ENCODE assay signal across 8 cellular contexts in the genomic region with DNA sequence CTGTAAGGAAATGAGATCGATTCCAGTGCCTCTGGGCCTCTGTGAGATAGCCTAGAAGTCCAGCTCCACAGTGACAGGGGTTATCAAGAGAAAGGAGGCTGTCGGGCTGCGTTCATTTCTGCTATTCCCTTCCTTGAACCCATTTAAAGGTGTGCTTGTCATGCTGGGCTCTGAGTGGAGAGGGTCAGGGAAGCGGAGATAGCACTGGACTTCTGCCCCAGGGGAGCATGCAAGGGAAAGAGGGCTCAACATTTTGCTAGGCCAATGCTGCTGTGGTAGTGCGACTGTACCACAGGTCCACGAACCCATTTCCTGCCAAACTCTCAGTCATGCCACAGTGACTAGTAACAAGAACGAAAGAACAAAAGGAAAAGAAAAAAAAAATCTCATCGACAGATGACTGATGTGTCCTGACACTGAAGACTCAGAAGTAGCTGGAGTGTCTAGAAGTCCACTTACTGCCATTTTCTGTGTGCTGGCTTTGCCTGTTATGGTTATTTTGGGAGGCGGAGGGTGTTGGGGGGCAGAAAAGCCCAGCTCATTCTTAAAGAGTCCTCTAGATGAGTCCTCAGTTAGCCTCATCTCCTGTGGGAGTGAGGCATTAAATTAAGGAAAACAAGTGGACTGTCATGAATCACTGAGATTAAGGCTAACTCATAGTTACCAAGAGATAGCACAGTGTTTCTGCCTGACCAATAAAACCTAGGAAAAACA. TPM values are rescaled to one million over a fixed set of nuclear protein-coding genes. Genes with fewer than 3 reads are reported as not detected.
DNase-seq lines count a peak whose midpoint lies in the region; ATAC-seq and TF ChIP-seq lines count a peak whose summit lies in the region.

No MANE protein-coding gene starts in this region.

- H3K4me3 Mint-ChIP-seq in T-cell = peak overlapping the region; percentile 64 to 66 (median 66)

- peak overlapping the region; percentile 15 to 60 (median 49); a peak in 21 of 22 replicates for H3K4me2 ChIP-seq in BLaER1 treated with 17β-estradiol and CSF1 and Interleukin-3, amounts not matched to agents 10 nM and 100 nM
- H3K4me2 ChIP-seq in smooth muscle cell = peak overlapping the region; percentile 66

- no peak overlapping the region for H3K9ac ChIP-seq in BLaER1 treated with 17β-estradiol and CSF1 and Interleukin-3, amounts not matched to agents 10 nM and 100 nM
- H3K9ac ChIP-seq in smooth muscle cell (ENCODE audit: low read depth) = peak overlapping the region; percentile 11

- H3K79me2 ChIP-seq in smooth muscle cell (ENCODE audit: low read depth) = peaks cover 98% of the 10 kb centered on the region

- in situ Hi-C loops in ACHN (cut with HindIII; ENCODE audit: low pct_ligation_motif_present, low pct_unique_long_range_greater_than_20kb, low sequenced_read_pairs) = no loop called here

- H3F3A ChIP-seq in smooth muscle cell (ENCODE audit: low read depth) = peaks cover 38% of the 10 kb centered on the region

- peaks cover 12 to 44% (median 13%) of the 10 kb centered on the region in 10 experiments for H3K4me1 ChIP-seq in BLaER1 treated with 17β-estradiol and CSF1 and Interleukin-3, amounts not matched to agents 10 nM and 100 nM
- H3K4me1 ChIP-seq in effector memory CD4-positive, alpha-beta T cell (ENCODE audit: control insufficient read depth, insufficient read depth, low read length, poor library complexity, severe bottlenecking) = peaks cover 13% of the 10 kb centered on the region
- H3K4me1 ChIP-seq in smooth muscle cell (ENCODE audit: low read depth) = peaks cover 27% of the 10 kb centered on the region

- peaks cover 0 to 89% (median 0%) of the 10 kb centered on the region in 11 experiments; a peak in 4 of 22 replicates for H4K20me1 ChIP-seq in BLaER1 treated with 17β-estradiol and CSF1 and Interleukin-3, amounts not matched to agents 10 nM and 100 nM
- peaks cover 99% of the 10 kb centered on the region for H4K20me1 ChIP-seq in smooth muscle cell (ENCODE audit: low read depth)

- no peaks in the 10 kb centered on the region for H3K27me3 ChIP-seq in BLaER1 treated with 17β-estradiol and CSF1 and Interleukin-3, amounts not matched to agents 10 nM and 100 nM
- H3K27me3 ChIP-seq in effector memory CD4-positive, alpha-beta T cell (replicated peaks; ENCODE audit: control insufficient read depth, insufficient read depth, low read length, poor library complexity, severe bottlenecking) = no peaks in the 10 kb centered on the region
- no peaks in the 10 kb centered on the region for H3K27me3 ChIP-seq in smooth muscle cell (ENCODE audit: low read depth)

- H3K27ac Mint-ChIP-seq in T-cell = peak overlapping the region; percentile 82 to 92

- no peak overlapping the region for H3K4me3 ChIP-seq in BLaER1 treated with 17β-estradiol and CSF1 and Interleukin-3, amounts not matched to agents 10 nM and 100 nM
- H3K4me3 ChIP-seq in effector memory CD4-positive, alpha-beta T cell (ENCODE audit: insufficient read depth, low read depth, low read length, poor library complexity, severe bottlenecking) = peak overlapping the region; percentile 17
- no peak overlapping the region for H3K4me3 ChIP-seq in smooth muscle cell

- H3K9me3 Mint-ChIP-seq in T-cell = no peaks in the 10 kb centered on the region

- peak in 27 of 34 experiments; percentile 4 to 40 (median 26) for DNase-seq in T-cell
- peak in 2 of 3 donors; percentile 17 to 23 for DNase-seq in effector memory CD4-positive, alpha-beta T cell
- no peak for DNase-seq in smooth muscle cell (lab: John Stamatoyannopoulos, UW; ENCODE audit: unreplicated experiment)
- DNase-seq in ACHN = no peak
- no peak for DNase-seq in nucleus accumbens (lab: John Stamatoyannopoulos, UW)

- H3K36me3 Mint-ChIP-seq in T-cell = peaks cover 36% of the 10 kb centered on the region

- CTCF ChIA-PET in T-cell (lab: Charles Lee) = interaction anchor here in 1 of 2 donors (1.5 kb wide), 1 partner anchor 272 kb away, joined by 4 read pairs; no protein-coding TSS in a partner anchor

- peaks cover 48 to 76% (median 53%) of the 10 kb centered on the region in 3 donors for H3K4me1 Mint-ChIP-seq in T-cell

- WGBS in smooth muscle cell (ENCODE audit: low lambda C conversion rate) = 67% methylated on average over 9 of the region's 9 CpGs

- no peaks in the 10 kb centered on the region for H3K27me3 Mint-ChIP-seq in T-cell

- peaks cover 5 to 25% (median 12%) of the 10 kb centered on the region in 11 experiments; a peak in 14 of 22 replicates for H3K9me3 ChIP-seq in BLaER1 treated with 17β-estradiol and CSF1 and Interleukin-3, amounts not matched to agents 10 nM and 100 nM (replicated peaks in 1 of 11)
- H3K9me3 ChIP-seq in effector memory CD4-positive, alpha-beta T cell (ENCODE audit: control insufficient read depth, low read length) = no peaks in the 10 kb centered on the region
- H3K9me3 ChIP-seq in smooth muscle cell (replicated peaks; ENCODE audit: low read depth) = no peaks in the 10 kb centered on the region

- ATAC-seq in GM21619 (IDR thresholded peaks at IDR 0.05; ENCODE audit: unreplicated experiment) = peak; percentile 69
- peak; percentile 76 to 90 (median 83) for ATAC-seq in T-cell (replicated peaks in 1 of 4)
- no peak for ATAC-seq in GM18873 (IDR thresholded peaks at IDR 0.05; ENCODE audit: low FRiP score, unreplicated experiment)

- H3K36me3 ChIP-seq in BLaER1 treated with 17β-estradiol and CSF1 and Interleukin-3, amounts not matched to agents 10 nM and 100 nM = peaks cover 0 to 50% (median 0%) of the 10 kb centered on the region in 11 experiments; a peak in 5 of 22 replicates
- no peaks in the 10 kb centered on the region for H3K36me3 ChIP-seq in effector memory CD4-positive, alpha-beta T cell (ENCODE audit: control insufficient read depth, insufficient read depth, low read length)
- no peaks in the 10 kb centered on the region for H3K36me3 ChIP-seq in smooth muscle cell (ENCODE audit: low read depth)

- H3K27ac ChIP-seq in BLaER1 treated with 17β-estradiol and CSF1 and Interleukin-3, amounts not matched to agents 10 nM and 100 nM = peak overlapping the region in 5 of 11 experiments; percentile 9 to 19 (median 15); a peak in 5 of 22 replicates
- H3K27ac ChIP-seq in effector memory CD4-positive, alpha-beta T cell (ENCODE audit: insufficient read depth, low read length, poor library complexity, severe bottlenecking) = peak overlapping the region; percentile 17
- peak overlapping the region; percentile 99 for H3K27ac ChIP-seq in smooth muscle cell (ENCODE audit: low read depth)

- H2AFZ ChIP-seq in smooth muscle cell (ENCODE audit: low read depth) = no peak overlapping the region

- no peak for TF ChIP-seq CTCF in smooth muscle cell (IDR thresholded peaks at IDR 0.05; ENCODE audit: borderline replicate concordance, insufficient read depth, poor library complexity, severe bottlenecking)

- POLR2A ChIA-PET in T-cell (lab: Charles Lee) = interaction anchor here in 1 of 2 donors (2.3 kb wide), 1 partner anchor 8 kb away, joined by 11 read pairs; a partner anchor contains a TSS

RNA-seq across cellular contexts. Expression of a gene that starts 8.1 kb away (rescaled TPM):
- total RNA-seq in T-cell (10 to 100 TPM; 30.8 to 55.3 (median 33.7) TPM), smooth muscle cell (127 and 139 TPM in 2 replicates)
- polyA plus RNA-seq in smooth muscle cell = 75.2 and 85.6 TPM in 2 replicates

Comparison
In these comparisons a context has a peak if more than half of its experiments do, and no peak if none do; other contexts are left out.
1. DNase-seq: peak in T-cell (27 of 34) and effector memory CD4-positive, alpha-beta T cell (2 of 3); none in smooth muscle cell (single experiment), ACHN (single experiment) and nucleus accumbens (0 of 56).